In genomic region chr9:4662989-4663792, GRCh38 we compare ENCODE assay signal across 8 cellular contexts. TPM values are rescaled to one million over a fixed set of nuclear protein-coding genes. Genes with fewer than 3 reads are reported as not detected.
A peak's percentile ranks its signal among the peaks of the same experiment; 100 is the strongest.
DNase-seq lines count a peak whose midpoint lies in the region; ATAC-seq and TF ChIP-seq lines count a peak whose summit lies in the region.

No MANE protein-coding gene starts in this region.

- no peak overlapping the region for H2AFZ ChIP-seq in Loucy (ENCODE audit: low read length)

- H3K4me3 ChIP-seq in GM12865 (ENCODE audit: low read depth, low read length) (peak overlapping the region; percentile 91), Loucy (ENCODE audit: low read length, poor library complexity, severe bottlenecking) (peak overlapping the region; percentile 77), brain microvascular endothelial cell (ENCODE audit: low read depth, low read length) (peak overlapping the region; percentile 81), mesendoderm (ENCODE audit: low read length) (no peak overlapping the region)

- H3K36me3 ChIP-seq in Loucy (ENCODE audit: insufficient read depth, low read length), result no peaks in the 10 kb centered on the region
- no peaks in the 10 kb centered on the region for H3K36me3 ChIP-seq in brain microvascular endothelial cell (replicated peaks)
- no peaks in the 10 kb centered on the region for H3K36me3 ChIP-seq in mesendoderm (ENCODE audit: control insufficient read depth, insufficient read depth, low read length)

- no peak overlapping the region for H3K4ac ChIP-seq in mesendoderm (ENCODE audit: low read depth, low read length)

- H3F3A ChIP-seq in Loucy (ENCODE audit: low read depth), result peaks cover 6% of the 10 kb centered on the region; the same call in 1 of the 2 replicates

- peak overlapping the region; percentile 85 for H3K4me2 ChIP-seq in Loucy (ENCODE audit: low read depth, low read length, poor library complexity, severe bottlenecking)
- H3K4me2 ChIP-seq in mesendoderm (ENCODE audit: low read length), result peak overlapping the region; percentile 73

- no peaks in the 10 kb centered on the region for H3K9me2 ChIP-seq in Loucy (replicated peaks; ENCODE audit: low read depth, low read length)

- DNase-seq in GM12865 (ENCODE audit: low read depth) (no peak), brain microvascular endothelial cell (no peak), mesendoderm (peak; percentile 61), iPS-NIHi7 (ENCODE audit: extremely low spot score) (no peak), kidney glomerular epithelial cell (lab: John Stamatoyannopoulos, UW) (no peak)
- no peak for DNase-seq in stimulated activated CD4-positive, alpha-beta T cell treated with anti-CD3 and anti-CD28 coated beads, Interleukin-12 subunit alpha, Interleukin-12 subunit beta, amount 100 ng/mL, for 4 hours

- in situ Hi-C loops in brain microvascular endothelial cell (cut with HindIII; ENCODE audit: low pct_ligation_motif_present, low sequenced_read_pairs), result no loop called here

- no peak overlapping the region for H3K23ac ChIP-seq in mesendoderm (ENCODE audit: low read length)

- no peaks in the 10 kb centered on the region for H4K20me1 ChIP-seq in Loucy (ENCODE audit: insufficient read depth, low read length, poor library complexity, severe bottlenecking)

- H3K4me1 ChIP-seq in Loucy (ENCODE audit: insufficient read depth, low read length, poor library complexity, severe bottlenecking) (peaks cover 31% of the 10 kb centered on the region), mesendoderm (ENCODE audit: control insufficient read depth, low read depth, low read length) (peaks cover 8% of the 10 kb centered on the region)

- no peak overlapping the region for H3K18ac ChIP-seq in mesendoderm (ENCODE audit: low read length)

- no peak overlapping the region for H2BK15ac ChIP-seq in mesendoderm (replicated peaks; ENCODE audit: low read depth)

- no peak overlapping the region for H2BK120ac ChIP-seq in mesendoderm (ENCODE audit: low read depth, low read length)

- no peak for TF ChIP-seq CTCF in GM12865 (IDR thresholded peaks at IDR 0.05; ENCODE audit: insufficient read depth, low read depth, low read length, missing control alignments)
- no peak for TF ChIP-seq CTCF in Loucy (conservative IDR thresholded peaks at IDR 0.05; ENCODE audit: low read length)
- TF ChIP-seq CTCF in brain microvascular endothelial cell (IDR thresholded peaks at IDR 0.05; ENCODE audit: low read depth, low read length, missing control alignments), result no peak

- H3K27ac ChIP-seq in brain microvascular endothelial cell, result no peak overlapping the region
- H3K27ac ChIP-seq in mesendoderm (ENCODE audit: low read depth, low read length), result no peak overlapping the region

- H3K79me2 ChIP-seq in Loucy (ENCODE audit: insufficient read depth, low read length) (no peaks in the 10 kb centered on the region), mesendoderm (ENCODE audit: control insufficient read depth, insufficient read depth, low read length) (no peaks in the 10 kb centered on the region)

- H3K9ac ChIP-seq in Loucy (ENCODE audit: low read depth, low read length, poor library complexity, severe bottlenecking) (peak overlapping the region; percentile 73), mesendoderm (ENCODE audit: low read length) (peak overlapping the region; percentile 67)

- H3K27me3 ChIP-seq in Loucy (ENCODE audit: insufficient read depth, low read length, poor library complexity, severe bottlenecking), result peaks cover 14% of the 10 kb centered on the region
- H3K27me3 ChIP-seq in brain microvascular endothelial cell (replicated peaks), result no peaks in the 10 kb centered on the region
- no peaks in the 10 kb centered on the region for H3K27me3 ChIP-seq in mesendoderm (ENCODE audit: insufficient read depth, low read length, poor library complexity)

- no peaks in the 10 kb centered on the region for H3K9me3 ChIP-seq in Loucy (ENCODE audit: insufficient read depth, low read depth, low read length)

- no peak overlapping the region for H4K8ac ChIP-seq in mesendoderm (ENCODE audit: low read depth, low read length)

- no peak overlapping the region for H2BK5ac ChIP-seq in mesendoderm (ENCODE audit: low read length)

- WGBS in mesendoderm (ENCODE audit: extremely low coverage, insufficient coverage, low lambda C conversion rate), result no CpG with 5 or more reads among the region's 13 CpGs

- no peak for ATAC-seq in HG03095 (IDR thresholded peaks at IDR 0.05; ENCODE audit: unreplicated experiment)

- H3K79me1 ChIP-seq in mesendoderm (ENCODE audit: low read length), result peaks cover 3% of the 10 kb centered on the region

- H2AK5ac ChIP-seq in mesendoderm (ENCODE audit: low read length), result no peak overlapping the region

- peak overlapping the region; percentile 91 for H3K56ac ChIP-seq in mesendoderm (ENCODE audit: low read length)

- no peak overlapping the region for H4K5ac ChIP-seq in mesendoderm (ENCODE audit: low read length)

RNA-seq across cellular contexts. Expression of gene PLPP6, which starts 1.1 kb away (rescaled TPM):
- polyA plus RNA-seq in mesendoderm (2013, experiment 1 of 2), result 6.6 TPM
- 6.4 TPM for polyA plus RNA-seq in mesendoderm (2013, experiment 2 of 2)

RNA-seq across cellular contexts. Expression of gene SPATA6L, which starts 3.1 kb away (rescaled TPM):
- 0.17 TPM for polyA plus RNA-seq in mesendoderm (2013, experiment 1 of 2)
- 0.46 TPM for polyA plus RNA-seq in mesendoderm (2013, experiment 2 of 2)

RNA-seq across cellular contexts. Expression of gene CDC37L1, which starts 16.2 kb away (rescaled TPM):
- polyA plus RNA-seq in mesendoderm (2013, experiment 1 of 2), result 13.9 TPM
- 14.4 TPM for polyA plus RNA-seq in mesendoderm (2013, experiment 2 of 2)
